Comparison of ENCODE assay signal across 8 cellular contexts in genomic region chr1:32201011-32201855, GRCh38. TPM values are rescaled to one million over a fixed set of nuclear protein-coding genes. Genes with fewer than 3 reads are reported as not detected.
DNase-seq lines count a peak whose midpoint lies in the region; ATAC-seq and TF ChIP-seq lines count a peak whose summit lies in the region.

No MANE protein-coding gene starts in this region.

- H3K4me3 Mint-ChIP-seq in activated CD4-positive, alpha-beta T cell treated with anti-CD3 and anti-CD28 coated beads for 36 hours, result peak overlapping the region; percentile 71

- H3K27me3 Mint-ChIP-seq in activated CD4-positive, alpha-beta T cell treated with anti-CD3 and anti-CD28 coated beads for 36 hours, result no peaks in the 10 kb centered on the region

- CTCF ChIA-PET in activated CD4-positive, alpha-beta T cell treated with anti-CD3 and anti-CD28 coated beads for 36 hours (lab: Charles Lee), result interaction anchor here (0.5 to 3.2 kb wide), 9 partner anchors 15 to 555 kb away, joined by 3 to 16 read pairs (median 3); no protein-coding TSS in a partner anchor

- peaks cover 28% of the 10 kb centered on the region for H4K20me1 ChIP-seq in Loucy (ENCODE audit: insufficient read depth, low read length, poor library complexity, severe bottlenecking)

- peaks cover 51% of the 10 kb centered on the region for H3K4me1 Mint-ChIP-seq in activated CD4-positive, alpha-beta T cell treated with anti-CD3 and anti-CD28 coated beads for 36 hours

- H3K9me3 ChIP-seq in Loucy (ENCODE audit: insufficient read depth, low read depth, low read length), result no peaks in the 10 kb centered on the region
- H3K9me3 ChIP-seq in colonic mucosa, result no peaks in the 10 kb centered on the region
- no peaks in the 10 kb centered on the region for H3K9me3 ChIP-seq in right lobe of liver

- in situ Hi-C loops in ACHN (cut with HindIII; ENCODE audit: low pct_ligation_motif_present, low pct_unique_long_range_greater_than_20kb, low sequenced_read_pairs), result no loop called here

- H3K27ac ChIP-seq in colonic mucosa, result peak overlapping the region; percentile 69
- peak overlapping the region in 2 of 3 donors; percentile 4 to 19 for H3K27ac ChIP-seq in right lobe of liver

- DNase-seq in ACHN (peak; percentile 25), colonic mucosa (peak; percentile 80), right lobe of liver (peak; percentile 61 to 70 (median 69)), DMS 273 (lab: John Stamatoyannopoulos, UW; ENCODE audit: unreplicated experiment) (no peak)
- peak; percentile 90 for DNase-seq in activated CD4-positive, alpha-beta T cell treated with anti-CD3 and anti-CD28 coated beads for 36 hours
- peak; percentile 44 to 58 (median 56) for DNase-seq in stimulated activated CD4-positive, alpha-beta T cell treated with anti-CD3 and anti-CD28 coated beads, TNF-alpha, amount 100 ng/mL, for 4 hours (ENCODE audit: low read depth in 3 of 3)

- peak overlapping the region; percentile 85 for H3K27ac Mint-ChIP-seq in activated CD4-positive, alpha-beta T cell treated with anti-CD3 and anti-CD28 coated beads for 36 hours

- peaks cover 7% of the 10 kb centered on the region for H3K36me3 Mint-ChIP-seq in activated CD4-positive, alpha-beta T cell treated with anti-CD3 and anti-CD28 coated beads for 36 hours (ENCODE audit: low read depth)

- peak overlapping the region; percentile 93 for H3K4me2 ChIP-seq in Loucy (ENCODE audit: low read depth, low read length, poor library complexity, severe bottlenecking)

- ATAC-seq in GM18870 (IDR thresholded peaks at IDR 0.05; ENCODE audit: unreplicated experiment), result peak; percentile 45
- ATAC-seq in activated CD4-positive, alpha-beta T cell treated with anti-CD3 and anti-CD28 coated beads for 36 hours, result peak; percentile 51
- peak; percentile 3 to 22 (median 13) for ATAC-seq in right lobe of liver

- H3F3A ChIP-seq in Loucy (ENCODE audit: low read depth), result no peaks in the 10 kb centered on the region; the same call in 1 of the 2 replicates

- H3K27me3 ChIP-seq in Loucy (ENCODE audit: insufficient read depth, low read length, poor library complexity, severe bottlenecking), result no peaks in the 10 kb centered on the region
- H3K27me3 ChIP-seq in colonic mucosa, result no peaks in the 10 kb centered on the region
- no peaks in the 10 kb centered on the region for H3K27me3 ChIP-seq in right lobe of liver

- no peak for TF ChIP-seq POLR2A in right lobe of liver (IDR thresholded peaks at IDR 0.05)

- H3K9ac ChIP-seq in Loucy (ENCODE audit: low read depth, low read length, poor library complexity, severe bottlenecking) (peak overlapping the region; percentile 71), colonic mucosa (ENCODE audit: low read depth in 2 of 2, low read length in 2 of 2) (peak overlapping the region; percentile 65 to 67)

- no peaks in the 10 kb centered on the region for H3K9me2 ChIP-seq in Loucy (replicated peaks; ENCODE audit: low read depth, low read length)

- TF ChIP-seq CTCF in Loucy (conservative IDR thresholded peaks at IDR 0.05; ENCODE audit: low read length) (0 out of 2 replicates have a peak, but pooled peaks have one; percentile 12), colonic mucosa (IDR thresholded peaks at IDR 0.05) (no peak), right lobe of liver (IDR thresholded peaks at IDR 0.05) (no peak)

- H3K79me2 ChIP-seq in Loucy (ENCODE audit: insufficient read depth, low read length), result peaks cover 11% of the 10 kb centered on the region; the same call in 1 of the 2 replicates

- intact Hi-C loops in activated CD4-positive, alpha-beta T cell treated with anti-CD3 and anti-CD28 coated beads for 36 hours (cut with DNase I, micrococcal nuclease), result loop anchor here (1.0 to 5.0 kb wide), 8 partner anchors 20 to 211 kb away; partner anchors contain the start of genes EIF3I (in 2 of the 2), TMEM234 (in 2 of the 2), KPNA6 (in 1 of the 2) and TMEM39B (in 1 of the 2)
- intact Hi-C loops in colonic mucosa (cut with DNase I), result no loop called here
- intact Hi-C loops in right lobe of liver (cut with DNase I), result no loop called here

- WGBS in right lobe of liver (ENCODE audit: insufficient coverage, low coverage, low lambda C conversion rate, missing lambda C conversion rate), result 13% methylated on average over 8 of the region's 26 CpGs

- peak overlapping the region; percentile 74 for H2AFZ ChIP-seq in Loucy (ENCODE audit: low read length)

- H3K9me3 Mint-ChIP-seq in activated CD4-positive, alpha-beta T cell treated with anti-CD3 and anti-CD28 coated beads for 36 hours (ENCODE audit: low read depth), result no peaks in the 10 kb centered on the region

- peak overlapping the region; percentile 81 for H3K4me3 ChIP-seq in Loucy (ENCODE audit: low read length, poor library complexity, severe bottlenecking)
- peak overlapping the region; percentile 60 for H3K4me3 ChIP-seq in colonic mucosa
- peak overlapping the region; percentile 39 to 58 (median 49) for H3K4me3 ChIP-seq in right lobe of liver

- POLR2A ChIA-PET in activated CD4-positive, alpha-beta T cell treated with anti-CD3 and anti-CD28 coated beads for 36 hours (lab: Charles Lee), result interaction anchor here (0.5 to 1.8 kb wide), 6 partner anchors 21 to 258 kb away, joined by 3 to 7 read pairs (median 5); partner anchors contain the start of genes LCK, MARCKSL1, TMEM39B and TXLNA

- H3K36me3 ChIP-seq in Loucy (ENCODE audit: insufficient read depth, low read length) (peaks cover 9% of the 10 kb centered on the region; the same call in 1 of the 2 replicates), colonic mucosa (peaks cover 4% of the 10 kb centered on the region), right lobe of liver (peaks cover 0 to 9% (median 2%) of the 10 kb centered on the region in 4 donors)

- H3K4me1 ChIP-seq in Loucy (ENCODE audit: insufficient read depth, low read length, poor library complexity, severe bottlenecking), result peaks cover 51% of the 10 kb centered on the region
- H3K4me1 ChIP-seq in colonic mucosa, result peaks cover 3% of the 10 kb centered on the region
- peaks cover 0 to 21% (median 8%) of the 10 kb centered on the region in 4 donors for H3K4me1 ChIP-seq in right lobe of liver

RNA-seq across cellular contexts. Expression of gene CCDC28B, which starts 0.8 kb away (rescaled TPM):
- 10 to 100 TPM; 13.0 to 19.3 TPM for total RNA-seq in activated CD4-positive, alpha-beta T cell treated with anti-CD3 and anti-CD28 coated beads for 36 hours
- 1 to 10 TPM; 2.8 to 5.1 TPM for total RNA-seq in colonic mucosa
- total RNA-seq in right lobe of liver, result 1 to 10 TPM in 2 of 6 experiments, under 1 TPM in 4; 0.56 to 1.3 (median 0.68) TPM

RNA-seq across cellular contexts. Expression of gene IQCC, which starts 4.2 kb away (rescaled TPM):
- 1 to 10 TPM; 4.4 to 5.0 TPM for total RNA-seq in activated CD4-positive, alpha-beta T cell treated with anti-CD3 and anti-CD28 coated beads for 36 hours
- total RNA-seq in colonic mucosa (1 to 10 TPM; 1.8 to 4.3 TPM), right lobe of liver (under 1 TPM; 0.27 to 0.87 (median 0.41) TPM)

RNA-seq across cellular contexts. Expression of gene DCDC2B, which starts 7.7 kb away (rescaled TPM):
- not detected for total RNA-seq in activated CD4-positive, alpha-beta T cell treated with anti-CD3 and anti-CD28 coated beads for 36 hours
- total RNA-seq in colonic mucosa, result not detected
- total RNA-seq in right lobe of liver, result not detected

RNA-seq across cellular contexts. Expression of gene TMEM234, which starts 20.9 kb away (rescaled TPM):
- total RNA-seq in activated CD4-positive, alpha-beta T cell treated with anti-CD3 and anti-CD28 coated beads for 36 hours, result 1 to 10 TPM; 7.3 to 8.2 TPM
- total RNA-seq in colonic mucosa (10 to 100 TPM; 20.3 to 27.0 TPM), right lobe of liver (1 to 10 TPM; 3.4 to 7.2 (median 5.9) TPM)

RNA-seq across cellular contexts. Expression of gene EIF3I, which starts 21.0 kb away (rescaled TPM):
- 100 to 1,000 TPM; 299 to 349 TPM for total RNA-seq in activated CD4-positive, alpha-beta T cell treated with anti-CD3 and anti-CD28 coated beads for 36 hours
- total RNA-seq in colonic mucosa, result 100 to 1,000 TPM; 142 to 264 TPM
- total RNA-seq in right lobe of liver, result 100 to 1,000 TPM in 2 of 6 experiments, 10 to 100 TPM in 4; 67.5 to 130 (median 71.9) TPM

Comparison
In these comparisons a context has a peak if more than half of its experiments do, and no peak if none do; other contexts are left out.
1. intact Hi-C loops: an anchor here in activated CD4-positive, alpha-beta T cell treated with anti-CD3 and anti-CD28 coated beads for 36 hours (1.0 to 5.0 kb wide); none called in colonic mucosa and right lobe of liver.